1 cellular context compared by ENCODE assay signal in the genomic region with DNA sequence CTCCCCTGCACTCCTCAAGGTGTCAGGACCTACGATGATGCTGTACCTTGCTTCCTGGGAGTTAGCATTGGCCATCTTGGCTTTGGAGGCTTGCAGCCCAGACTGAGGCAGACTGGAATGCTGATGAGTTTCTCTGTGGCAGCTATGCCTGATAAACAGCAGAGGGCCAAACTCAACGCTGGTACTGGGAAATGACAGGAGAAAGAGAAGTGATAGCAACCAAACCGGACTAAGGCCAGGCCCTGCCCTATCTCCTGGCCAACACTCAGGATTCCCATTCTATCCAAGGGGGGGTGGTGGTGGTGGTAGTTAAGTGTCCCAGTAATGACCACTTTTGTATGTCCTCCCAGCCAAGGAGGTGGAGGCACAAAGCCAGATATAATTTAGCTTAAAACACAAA.
TF ChIP-seq lines count a peak whose summit lies in the region.

No MANE protein-coding gene starts in this region.

TF ChIP-seq in HEK293, 187 proteins besides CTCF, POLR2A, EP300 and RAD21 (continued from another document):
- TF ChIP-seq, protein P1, sequence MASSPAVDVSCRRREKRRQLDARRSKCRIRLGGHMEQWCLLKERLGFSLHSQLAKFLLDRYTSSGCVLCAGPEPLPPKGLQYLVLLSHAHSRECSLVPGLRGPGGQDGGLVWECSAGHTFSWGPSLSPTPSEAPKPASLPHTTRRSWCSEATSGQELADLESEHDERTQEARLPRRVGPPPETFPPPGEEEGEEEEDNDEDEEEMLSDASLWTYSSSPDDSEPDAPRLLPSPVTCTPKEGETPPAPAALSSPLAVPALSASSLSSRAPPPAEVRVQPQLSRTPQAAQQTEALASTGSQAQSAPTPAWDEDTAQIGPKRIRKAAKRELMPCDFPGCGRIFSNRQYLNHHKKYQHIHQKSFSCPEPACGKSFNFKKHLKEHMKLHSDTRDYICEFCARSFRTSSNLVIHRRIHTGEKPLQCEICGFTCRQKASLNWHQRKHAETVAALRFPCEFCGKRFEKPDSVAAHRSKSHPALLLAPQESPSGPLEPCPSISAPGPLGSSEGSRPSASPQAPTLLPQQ (tag by site-specific recombination; IDR thresholded peaks at IDR 0.05), result no peak
- no peak for TF ChIP-seq ZNF157 (tag by site-specific recombination; IDR thresholded peaks at IDR 0.05)
TF ChIP-seq in HEK293: peak in this region for 0.
